8 cellular contexts compared by ENCODE assay signal in genomic region chr9:129166962-129167557, GRCh38. TPM values are rescaled to one million over a fixed set of nuclear protein-coding genes. Genes with fewer than 3 reads are reported as not detected.
DNase-seq lines count a peak whose midpoint lies in the region; ATAC-seq and TF ChIP-seq lines count a peak whose summit lies in the region.

No MANE protein-coding gene starts in this region.

- no peaks in the 10 kb centered on the region for H3K36me3 Mint-ChIP-seq in activated naive CD4-positive, alpha-beta T cell treated with anti-CD3 and anti-CD28 coated beads, Interleukin-2, amount 10 ng/mL, durations not matched to agents 7 days and 5 days

- H3K4me3 ChIP-seq in heart right ventricle: peak overlapping the region in 8 of 10 donors; percentile 18 to 44 (median 33)

- TF ChIP-seq CTCF in heart right ventricle (IDR thresholded peaks at IDR 0.05): no peak

- H3K4me1 Mint-ChIP-seq in activated naive CD4-positive, alpha-beta T cell treated with anti-CD3 and anti-CD28 coated beads, Interleukin-2, amount 10 ng/mL, durations not matched to agents 7 days and 5 days: peaks cover 35% of the 10 kb centered on the region

- peak overlapping the region; percentile 43 to 89 (median 79) for H3K27ac ChIP-seq in heart right ventricle

- DNase-seq in NCI-H2196 (lab: John Stamatoyannopoulos, UW; ENCODE audit: unreplicated experiment) (peak; percentile 68), NCI-H2196 treated with DMSO at 0.1 percent for 48 hours (lab: John Stamatoyannopoulos, UW; ENCODE audit: unreplicated experiment) (no peak), NCI-H2029 (lab: John Stamatoyannopoulos, UW) (peak; percentile 46), heart right ventricle (peak; percentile 66 to 79), renal cortical epithelial cell (ENCODE audit: low read depth) (peak; percentile 65)
- peak; percentile 41 for DNase-seq in activated naive CD4-positive, alpha-beta T cell treated with anti-CD3 and anti-CD28 coated beads, Interleukin-2, amount 10 ng/mL, durations not matched to agents 7 days and 5 days

- intact Hi-C loops in heart right ventricle (cut with DNase I): no loop called here

- no peaks in the 10 kb centered on the region for H3K9me3 Mint-ChIP-seq in activated naive CD4-positive, alpha-beta T cell treated with anti-CD3 and anti-CD28 coated beads, Interleukin-2, amount 10 ng/mL, durations not matched to agents 7 days and 5 days

- H3K36me3 ChIP-seq in heart right ventricle: no peaks in the 10 kb centered on the region

- no peaks in the 10 kb centered on the region for H3K27me3 ChIP-seq in heart right ventricle

- 11 to 16% methylated on average over 8 to 12 of the region's 12 CpGs for WGBS in heart right ventricle, 2 donors

- peaks cover 17% of the 10 kb centered on the region for H3K27me3 Mint-ChIP-seq in activated naive CD4-positive, alpha-beta T cell treated with anti-CD3 and anti-CD28 coated beads, Interleukin-2, amount 10 ng/mL, durations not matched to agents 7 days and 5 days

- peak overlapping the region; percentile 35 for H3K4me3 Mint-ChIP-seq in activated naive CD4-positive, alpha-beta T cell treated with anti-CD3 and anti-CD28 coated beads, Interleukin-2, amount 10 ng/mL, durations not matched to agents 7 days and 5 days

- H3K9me3 ChIP-seq in heart right ventricle: no peaks in the 10 kb centered on the region

- H3K4me1 ChIP-seq in heart right ventricle: peaks cover 11 to 57% (median 24%) of the 10 kb centered on the region in 9 donors

- CTCF ChIA-PET in activated naive CD4-positive, alpha-beta T cell treated with anti-CD3 and anti-CD28 coated beads, Interleukin-2, amount 10 ng/mL, durations not matched to agents 7 days and 5 days (lab: Charles Lee): interaction anchor here (1.7 to 5.8 kb wide), 2 partner anchors 24 to 35 kb away, joined by 9 to 31 read pairs; no protein-coding TSS in a partner anchor

- ATAC-seq in heart right ventricle: peak; percentile 68 to 90 (median 82)
- no peak for ATAC-seq in GM21390 (IDR thresholded peaks at IDR 0.05; ENCODE audit: unreplicated experiment)
- ATAC-seq in HG03378 (IDR thresholded peaks at IDR 0.05; ENCODE audit: unreplicated experiment): no peak

- H3K27ac Mint-ChIP-seq in activated naive CD4-positive, alpha-beta T cell treated with anti-CD3 and anti-CD28 coated beads, Interleukin-2, amount 10 ng/mL, durations not matched to agents 7 days and 5 days: peak overlapping the region; percentile 64

RNA-seq across cellular contexts. Expression of gene IER5L, which starts 11.0 kb away (rescaled TPM):
- total RNA-seq in heart right ventricle (10 to 100 TPM in 1 of 10 donors, 1 to 10 TPM in 9; 1.2 to 13.7 (median 5.6) TPM), renal cortical epithelial cell (17.4 and 40.6 TPM in 2 replicates)
- polyA plus RNA-seq in heart right ventricle: 10 to 100 TPM in 1 of 2 donors, 1 to 10 TPM in 1; 5.0 to 26.3 TPM

RNA-seq across cellular contexts. Expression of gene PTPA, which starts 55.8 kb away (rescaled TPM):
- 100 to 1,000 TPM; 169 to 227 (median 187) TPM for total RNA-seq in heart right ventricle
- 100 to 1,000 TPM; 106 to 176 TPM for polyA plus RNA-seq in heart right ventricle
- total RNA-seq in renal cortical epithelial cell: 167 and 235 TPM in 2 replicates

RNA-seq across cellular contexts. Expression of gene CRAT, which starts 56.5 kb away (rescaled TPM):
- total RNA-seq in heart right ventricle (10 to 100 TPM; 67.0 to 84.7 (median 74.1) TPM), renal cortical epithelial cell (27.1 and 57.2 TPM in 2 replicates)
- polyA plus RNA-seq in heart right ventricle: 10 to 100 TPM; 19.5 to 48.5 TPM

Comparison
In these comparisons a context has a peak if more than half of its experiments do, and no peak if none do; other contexts are left out.
1. ATAC-seq: peak in heart right ventricle (8 of 8); none in GM21390 (single experiment) and HG03378 (single experiment).